18 cellular contexts compared by ENCODE assay signal in the genomic region with DNA sequence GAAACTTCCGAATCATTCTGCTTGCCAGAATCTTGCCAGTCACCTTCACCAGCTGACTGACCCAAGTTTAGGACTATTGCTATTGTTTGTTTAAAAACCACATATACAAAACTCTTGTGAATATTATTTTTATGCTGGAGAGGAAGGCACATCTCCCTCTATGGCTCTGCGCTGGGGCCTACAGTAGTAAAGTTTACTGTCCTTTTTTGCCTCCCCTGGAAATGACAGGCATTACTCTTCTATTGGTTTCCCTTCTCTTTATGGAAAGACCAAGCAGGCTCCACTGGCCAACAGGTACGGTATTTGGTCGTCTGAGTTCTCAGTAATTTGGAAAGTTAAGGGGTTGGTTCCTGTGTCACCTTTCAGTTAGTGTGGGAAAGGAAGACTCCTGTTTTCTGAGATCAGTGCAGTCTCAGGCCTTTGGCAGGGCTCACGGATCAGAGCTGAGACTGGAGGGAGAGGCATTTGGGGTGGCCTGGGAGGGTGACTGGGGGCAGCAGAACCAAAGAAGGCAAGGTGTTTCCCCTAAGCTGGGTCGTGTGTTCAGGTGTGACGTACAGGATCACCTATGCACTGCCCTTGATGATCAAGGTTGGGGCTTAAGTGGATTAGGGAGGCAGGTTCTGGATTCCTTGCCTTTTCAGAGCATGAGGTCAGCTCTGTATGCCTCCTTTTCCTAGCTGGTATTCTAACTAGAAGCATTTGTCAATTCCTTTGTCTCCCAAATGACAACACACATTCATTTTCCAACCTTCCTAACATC. TPM values are rescaled to one million over a fixed set of nuclear protein-coding genes. Genes with fewer than 3 reads are reported as not detected.
DNase-seq lines count a peak whose midpoint lies in the region; ATAC-seq and TF ChIP-seq lines count a peak whose summit lies in the region.
"Had no signal": no experiment of that assay in that cellular context is flagged by ENCODE, and none has a peak within 500 bp of the region (broad histone marks: within the 10 kb centered on the region; RNA-seq: fewer than 3 reads in every experiment).

No MANE protein-coding gene starts in this region.

- H3K4me1 ChIP-seq in osteoblast (ENCODE audit: insufficient read depth, low read length), result no peaks in the 10 kb centered on the region
- H3K4me1 ChIP-seq: A549 had no signal

- H3K4me1 Mint-ChIP-seq in WTC11, result peaks cover 11% of the 10 kb centered on the region

- TF ChIP-seq CTCF in WTC11 (IDR thresholded peaks at IDR 0.05) (no peak), osteoblast (IDR thresholded peaks at IDR 0.05; ENCODE audit: extremely low read depth, low read depth, low read length) (no peak), GM20000 (IDR thresholded peaks at IDR 0.05; ENCODE audit: extremely low read depth, missing control alignments) (no peak)

- peak; percentile 72 for ATAC-seq in WTC11
- no peak for ATAC-seq in HG02763 (IDR thresholded peaks at IDR 0.05; ENCODE audit: unreplicated experiment)
- ATAC-seq: Right ventricle myocardium inferior had no signal

- no peak overlapping the region for H3K4me2 ChIP-seq in osteoblast (ENCODE audit: insufficient read depth, low read length)
- H3K4me2 ChIP-seq: A549 had no signal

- H3K27me3 Mint-ChIP-seq in WTC11 (ENCODE audit: low read depth), result peaks cover 3% of the 10 kb centered on the region; the same call in 1 of the 2 replicates
- H3K27me3 Mint-ChIP-seq: CD4-positive, alpha-beta T cell had no signal

- no peak overlapping the region for H3K4me3 Mint-ChIP-seq in WTC11
- H3K4me3 Mint-ChIP-seq: CD4-positive, alpha-beta T cell had no signal

- peak overlapping the region; percentile 17 for H2AFZ ChIP-seq in osteoblast (ENCODE audit: low read length)

- H3K9me3 Mint-ChIP-seq in WTC11, result no peaks in the 10 kb centered on the region
- H3K9me3 Mint-ChIP-seq: CD4-positive, alpha-beta T cell had no signal

- no peaks in the 10 kb centered on the region for H3K79me2 ChIP-seq in osteoblast (ENCODE audit: insufficient read depth, low read length)

- H3K27ac Mint-ChIP-seq in WTC11, result no peak overlapping the region
- H3K27ac Mint-ChIP-seq: CD4-positive, alpha-beta T cell had no signal

- H3K36me3 Mint-ChIP-seq in WTC11, result no peaks in the 10 kb centered on the region

- H3K27me3 ChIP-seq in osteoblast (ENCODE audit: insufficient read depth, low read length), result no peaks in the 10 kb centered on the region

- no peak overlapping the region for H3K27ac ChIP-seq in osteoblast (ENCODE audit: low read depth, low read length)
- H3K27ac ChIP-seq: A549 had no signal

- no peaks in the 10 kb centered on the region for H3K9me3 ChIP-seq in osteoblast (ENCODE audit: low read depth, low read length)
- H3K9me3 ChIP-seq: A549, HAP-1 had no signal

- DNase-seq in ELF-1 (ENCODE audit: low read depth, low spot score) (peak; percentile 35), WTC11 (ENCODE audit: low spot score) (no peak), iPS-NIHi7 (ENCODE audit: extremely low spot score) (peak; percentile 35), osteoblast (ENCODE audit: insufficient read length, low spot score, missing footprints) (no peak), GM20000 (ENCODE audit: low spot score) (no peak), hepatic stellate cell (ENCODE audit: low spot score) (no peak), T-helper 9 cell (no peak)
- DNase-seq: Calu3; CD4-positive, alpha-beta T cell; KBM-7; NCI-H1694 treated with DMSO at 0.1 percent for 48 hours; NCI-H510A; NCI-H748 treated with DMSO at 0.1 percent for 48 hours; NK-92 treated with Interleukin-12 subunit alpha and Interleukin-12 subunit beta, amount 100 ng/mL, for 24 hours had no signal

- CTCF ChIA-PET in WTC11 (lab: Charles Lee), result no interaction called here

- no peaks in the 10 kb centered on the region for H3K36me3 ChIP-seq in osteoblast (ENCODE audit: insufficient read depth, low read length)
- H3K36me3 ChIP-seq: HAP-1 had no signal

- no peak overlapping the region for H3K4me3 ChIP-seq in osteoblast (ENCODE audit: insufficient read depth, low read length)
- H3K4me3 ChIP-seq: A549, HAP-1 had no signal

- POLR2A ChIA-PET in WTC11 (lab: Charles Lee), result no interaction called here

- H4K20me1 ChIP-seq in osteoblast (ENCODE audit: insufficient read depth, low read length), result no peaks in the 10 kb centered on the region

TF ChIP-seq in WTC11, 78 proteins besides CTCF, POLR2A, EP300 and RAD21 (continues in another document):
- TF ChIP-seq PRRX2 (CRISPR knock-in tag; IDR thresholded peaks at IDR 0.05), result no peak
- TF ChIP-seq, protein P1, sequence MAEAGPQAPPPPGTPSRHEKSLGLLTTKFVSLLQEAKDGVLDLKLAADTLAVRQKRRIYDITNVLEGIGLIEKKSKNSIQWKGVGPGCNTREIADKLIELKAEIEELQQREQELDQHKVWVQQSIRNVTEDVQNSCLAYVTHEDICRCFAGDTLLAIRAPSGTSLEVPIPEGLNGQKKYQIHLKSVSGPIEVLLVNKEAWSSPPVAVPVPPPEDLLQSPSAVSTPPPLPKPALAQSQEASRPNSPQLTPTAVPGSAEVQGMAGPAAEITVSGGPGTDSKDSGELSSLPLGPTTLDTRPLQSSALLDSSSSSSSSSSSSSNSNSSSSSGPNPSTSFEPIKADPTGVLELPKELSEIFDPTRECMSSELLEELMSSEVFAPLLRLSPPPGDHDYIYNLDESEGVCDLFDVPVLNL (CRISPR knock-in tag; IDR thresholded peaks at IDR 0.05; ENCODE audit: borderline replicate concordance, low read depth), result no peak
- TF ChIP-seq, protein P2, sequence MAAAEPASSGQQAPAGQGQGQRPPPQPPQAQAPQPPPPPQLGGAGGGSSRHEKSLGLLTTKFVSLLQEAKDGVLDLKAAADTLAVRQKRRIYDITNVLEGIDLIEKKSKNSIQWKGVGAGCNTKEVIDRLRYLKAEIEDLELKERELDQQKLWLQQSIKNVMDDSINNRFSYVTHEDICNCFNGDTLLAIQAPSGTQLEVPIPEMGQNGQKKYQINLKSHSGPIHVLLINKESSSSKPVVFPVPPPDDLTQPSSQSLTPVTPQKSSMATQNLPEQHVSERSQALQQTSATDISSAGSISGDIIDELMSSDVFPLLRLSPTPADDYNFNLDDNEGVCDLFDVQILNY (CRISPR knock-in tag; IDR thresholded peaks at IDR 0.05), result no peak
- TF ChIP-seq NFYB (CRISPR knock-in tag; conservative IDR thresholded peaks at IDR 0.05; ENCODE audit: low read depth), result no peak
- TF ChIP-seq, protein P3, sequence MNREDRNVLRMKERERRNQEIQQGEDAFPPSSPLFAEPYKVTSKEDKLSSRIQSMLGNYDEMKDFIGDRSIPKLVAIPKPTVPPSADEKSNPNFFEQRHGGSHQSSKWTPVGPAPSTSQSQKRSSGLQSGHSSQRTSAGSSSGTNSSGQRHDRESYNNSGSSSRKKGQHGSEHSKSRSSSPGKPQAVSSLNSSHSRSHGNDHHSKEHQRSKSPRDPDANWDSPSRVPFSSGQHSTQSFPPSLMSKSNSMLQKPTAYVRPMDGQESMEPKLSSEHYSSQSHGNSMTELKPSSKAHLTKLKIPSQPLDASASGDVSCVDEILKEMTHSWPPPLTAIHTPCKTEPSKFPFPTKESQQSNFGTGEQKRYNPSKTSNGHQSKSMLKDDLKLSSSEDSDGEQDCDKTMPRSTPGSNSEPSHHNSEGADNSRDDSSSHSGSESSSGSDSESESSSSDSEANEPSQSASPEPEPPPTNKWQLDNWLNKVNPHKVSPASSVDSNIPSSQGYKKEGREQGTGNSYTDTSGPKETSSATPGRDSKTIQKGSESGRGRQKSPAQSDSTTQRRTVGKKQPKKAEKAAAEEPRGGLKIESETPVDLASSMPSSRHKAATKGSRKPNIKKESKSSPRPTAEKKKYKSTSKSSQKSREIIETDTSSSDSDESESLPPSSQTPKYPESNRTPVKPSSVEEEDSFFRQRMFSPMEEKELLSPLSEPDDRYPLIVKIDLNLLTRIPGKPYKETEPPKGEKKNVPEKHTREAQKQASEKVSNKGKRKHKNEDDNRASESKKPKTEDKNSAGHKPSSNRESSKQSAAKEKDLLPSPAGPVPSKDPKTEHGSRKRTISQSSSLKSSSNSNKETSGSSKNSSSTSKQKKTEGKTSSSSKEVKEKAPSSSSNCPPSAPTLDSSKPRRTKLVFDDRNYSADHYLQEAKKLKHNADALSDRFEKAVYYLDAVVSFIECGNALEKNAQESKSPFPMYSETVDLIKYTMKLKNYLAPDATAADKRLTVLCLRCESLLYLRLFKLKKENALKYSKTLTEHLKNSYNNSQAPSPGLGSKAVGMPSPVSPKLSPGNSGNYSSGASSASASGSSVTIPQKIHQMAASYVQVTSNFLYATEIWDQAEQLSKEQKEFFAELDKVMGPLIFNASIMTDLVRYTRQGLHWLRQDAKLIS (CRISPR knock-in tag; IDR thresholded peaks at IDR 0.05; ENCODE audit: borderline replicate concordance), result no peak
- TF ChIP-seq, protein P4, sequence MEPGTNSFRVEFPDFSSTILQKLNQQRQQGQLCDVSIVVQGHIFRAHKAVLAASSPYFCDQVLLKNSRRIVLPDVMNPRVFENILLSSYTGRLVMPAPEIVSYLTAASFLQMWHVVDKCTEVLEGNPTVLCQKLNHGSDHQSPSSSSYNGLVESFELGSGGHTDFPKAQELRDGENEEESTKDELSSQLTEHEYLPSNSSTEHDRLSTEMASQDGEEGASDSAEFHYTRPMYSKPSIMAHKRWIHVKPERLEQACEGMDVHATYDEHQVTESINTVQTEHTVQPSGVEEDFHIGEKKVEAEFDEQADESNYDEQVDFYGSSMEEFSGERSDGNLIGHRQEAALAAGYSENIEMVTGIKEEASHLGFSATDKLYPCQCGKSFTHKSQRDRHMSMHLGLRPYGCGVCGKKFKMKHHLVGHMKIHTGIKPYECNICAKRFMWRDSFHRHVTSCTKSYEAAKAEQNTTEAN (CRISPR knock-in tag; IDR thresholded peaks at IDR 0.05), result no peak
- TF ChIP-seq SP1 (CRISPR knock-in tag; conservative IDR thresholded peaks at IDR 0.05), result no peak
- TF ChIP-seq TCF7 (CRISPR knock-in tag; IDR thresholded peaks at IDR 0.05; ENCODE audit: low read depth), result no peak
- TF ChIP-seq, protein P5, sequence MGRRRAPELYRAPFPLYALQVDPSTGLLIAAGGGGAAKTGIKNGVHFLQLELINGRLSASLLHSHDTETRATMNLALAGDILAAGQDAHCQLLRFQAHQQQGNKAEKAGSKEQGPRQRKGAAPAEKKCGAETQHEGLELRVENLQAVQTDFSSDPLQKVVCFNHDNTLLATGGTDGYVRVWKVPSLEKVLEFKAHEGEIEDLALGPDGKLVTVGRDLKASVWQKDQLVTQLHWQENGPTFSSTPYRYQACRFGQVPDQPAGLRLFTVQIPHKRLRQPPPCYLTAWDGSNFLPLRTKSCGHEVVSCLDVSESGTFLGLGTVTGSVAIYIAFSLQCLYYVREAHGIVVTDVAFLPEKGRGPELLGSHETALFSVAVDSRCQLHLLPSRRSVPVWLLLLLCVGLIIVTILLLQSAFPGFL (CRISPR knock-in tag; IDR thresholded peaks at IDR 0.05; ENCODE audit: borderline replicate concordance), result no peak
- TF ChIP-seq JUN (CRISPR knock-in tag; IDR thresholded peaks at IDR 0.05), result no peak
- TF ChIP-seq ZNF671 (CRISPR knock-in tag; IDR thresholded peaks at IDR 0.05), result no peak
- TF ChIP-seq FOXP1 (CRISPR knock-in tag; IDR thresholded peaks at IDR 0.05; ENCODE audit: borderline replicate concordance), result no peak
- TF ChIP-seq SMAD3 (CRISPR knock-in tag; IDR thresholded peaks at IDR 0.05; ENCODE audit: borderline replicate concordance), result no peak

RNA-seq across cellular contexts. Expression of a gene that starts 16.0 kb away (rescaled TPM):
- total RNA-seq in WTC11 (2021) (63.2 to 67.5 TPM (median 66.9 TPM) in 3 replicates), osteoblast (110 and 128 TPM in 2 replicates)

Comparison
In these comparisons a context has a peak if more than half of its experiments do, and no peak if none do; other contexts are left out.
1. DNase-seq: peak in ELF-1 (single experiment) and iPS-NIHi7 (single experiment); none in WTC11 (single experiment), osteoblast (single experiment), GM20000 (single experiment), hepatic stellate cell (single experiment) and T-helper 9 cell (single experiment).